ENCODE assay signal across 1 cellular context in genomic region chr10:23192741-23193434, GRCh38.
TF ChIP-seq lines count a peak whose summit lies in the region.

No MANE protein-coding gene starts in this region.

TF ChIP-seq in IMR-90, 13 proteins besides CTCF, POLR2A, EP300 and RAD21 (continued from another document):
- TF ChIP-seq ELK1 (IDR thresholded peaks at IDR 0.05; ENCODE audit: borderline replicate concordance, low read depth, low read length), result no peak
- TF ChIP-seq MAFK (IDR thresholded peaks at IDR 0.05; ENCODE audit: low read depth, low read length), result no peak
- no peak for TF ChIP-seq CEBPB (IDR thresholded peaks at IDR 0.05; ENCODE audit: low read depth, low read length)
- TF ChIP-seq BHLHE40 (IDR thresholded peaks at IDR 0.05; ENCODE audit: low read depth, low read length), result no peak
- TF ChIP-seq USF2 (IDR thresholded peaks at IDR 0.05; ENCODE audit: low read depth, low read length), result no peak
- TF ChIP-seq FOS (IDR thresholded peaks at IDR 0.05; ENCODE audit: low read depth, low read length), result no peak
